17 cellular contexts compared by ENCODE assay signal in the genomic region with DNA sequence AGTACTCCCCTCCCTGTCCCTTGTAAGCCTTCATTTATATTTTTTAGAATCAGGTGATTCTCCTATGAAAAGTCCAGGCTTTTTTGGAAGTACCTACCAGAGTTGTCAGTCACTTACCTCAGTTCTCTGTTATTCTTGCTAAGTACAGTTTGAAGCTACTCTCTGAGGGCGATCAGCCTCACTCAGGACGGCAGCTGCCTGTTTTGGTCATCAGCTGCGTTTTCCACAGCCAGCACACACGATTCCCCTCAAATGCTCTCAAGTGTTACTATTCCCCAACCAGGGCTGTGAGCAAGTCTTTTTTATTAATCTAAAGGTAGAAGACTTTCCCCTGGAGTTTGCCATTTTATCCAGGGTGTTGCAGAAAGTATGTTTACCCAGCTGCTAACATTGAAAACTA.
"Had no signal": no experiment of that assay in that cellular context is flagged by ENCODE, and none has a peak within 500 bp of the region (broad histone marks: within the 10 kb centered on the region; RNA-seq: fewer than 3 reads in every experiment).

No MANE protein-coding gene starts in this region.

- H3K9me3 Mint-ChIP-seq: activated naive CD4-positive, alpha-beta T cell treated with anti-CD3 and anti-CD28 coated beads, Interleukin-2, amount 10 ng/mL, durations not matched to agents 7 days and 5 days; activated T-helper 2 cell treated with anti-CD3 and anti-CD28 coated beads, Interferon-gamma antibody, Interleukin-2, Interleukin-4, amounts not matched to agents 10 μg/mL and 5 μg/mL and 100 μg/mL, durations not matched to agents 14 hours and 24 hours and 36 hours; dendritic cell treated with granulocyte-macrophage colony-stimulating factor and Interleukin-4, amounts not matched to agents 40 ng/mL and 50 ng/mL, for 4 days; T-cell had no signal

- H3K27ac Mint-ChIP-seq: activated naive CD4-positive, alpha-beta T cell treated with anti-CD3 and anti-CD28 coated beads, Interleukin-2, amount 10 ng/mL, durations not matched to agents 7 days and 5 days; activated T-helper 2 cell treated with anti-CD3 and anti-CD28 coated beads, Interferon-gamma antibody, Interleukin-2, Interleukin-4, amounts not matched to agents 10 μg/mL and 5 μg/mL and 100 μg/mL, durations not matched to agents 14 hours and 24 hours and 36 hours; dendritic cell treated with granulocyte-macrophage colony-stimulating factor and Interleukin-4, amounts not matched to agents 40 ng/mL and 50 ng/mL, for 4 days; T-cell had no signal

- DNase-seq: activated CD4-positive, CD25-positive, alpha-beta regulatory T cell treated with anti-CD3 and anti-CD28 coated beads, Interleukin-2, amount 50 U/mL, for 72 hours; activated naive CD4-positive, alpha-beta T cell treated with anti-CD3 and anti-CD28 coated beads, Interleukin-2, amount 10 ng/mL, durations not matched to agents 7 days and 5 days; activated T-cell treated with anti-CD3 and anti-CD28 coated beads for 4 hours; central memory CD4-positive, alpha-beta T cell; effector memory CD4-positive, alpha-beta T cell; foreskin keratinocyte; glutamatergic neuron; hypothalamus; posterior cingulate gyrus; small intestine; stimulated activated CD4-positive, alpha-beta T cell treated with anti-CD3 and anti-CD28 coated beads, Interleukin-4, amount 100 ng/mL, for 24 hours; stimulated activated naive CD4-positive, alpha-beta T cell; T-cell; T1000; trophoblast cell had no signal

- FAIRE-seq: small intestine had no signal

- H3K4me1 Mint-ChIP-seq: activated naive CD4-positive, alpha-beta T cell treated with anti-CD3 and anti-CD28 coated beads, Interleukin-2, amount 10 ng/mL, durations not matched to agents 7 days and 5 days; T-cell had no signal

- H3K27ac ChIP-seq: foreskin keratinocyte had no signal

- ATAC-seq: foreskin keratinocyte, T-cell had no signal

- H3K27me3 Mint-ChIP-seq: activated naive CD4-positive, alpha-beta T cell treated with anti-CD3 and anti-CD28 coated beads, Interleukin-2, amount 10 ng/mL, durations not matched to agents 7 days and 5 days; dendritic cell treated with granulocyte-macrophage colony-stimulating factor and Interleukin-4, amounts not matched to agents 40 ng/mL and 50 ng/mL, for 4 days; T-cell had no signal

- H3K4me3 Mint-ChIP-seq: activated naive CD4-positive, alpha-beta T cell treated with anti-CD3 and anti-CD28 coated beads, Interleukin-2, amount 10 ng/mL, durations not matched to agents 7 days and 5 days; dendritic cell treated with granulocyte-macrophage colony-stimulating factor and Interleukin-4, amounts not matched to agents 40 ng/mL and 50 ng/mL, for 4 days; T-cell had no signal

- H3K27me3 ChIP-seq: foreskin keratinocyte had no signal

- H3K36me3 Mint-ChIP-seq: activated naive CD4-positive, alpha-beta T cell treated with anti-CD3 and anti-CD28 coated beads, Interleukin-2, amount 10 ng/mL, durations not matched to agents 7 days and 5 days; T-cell had no signal
